Comparison of ENCODE assay signal across 12 cellular contexts in genomic region chr5:132389051-132389331, GRCh38. TPM values are rescaled to one million over a fixed set of nuclear protein-coding genes. Genes with fewer than 3 reads are reported as not detected.
DNase-seq lines count a peak whose midpoint lies in the region; TF ChIP-seq lines count a peak whose summit lies in the region.
"Had no signal": no experiment of that assay in that cellular context is flagged by ENCODE, and none has a peak within 500 bp of the region (broad histone marks: within the 10 kb centered on the region; RNA-seq: fewer than 3 reads in every experiment).

No MANE protein-coding gene starts in this region.

- peaks cover 9% of the 10 kb centered on the region for H3K79me1 ChIP-seq in mesenchymal stem cell (replicated peaks; ENCODE audit: low read length, poor library complexity, severe bottlenecking)

- no peaks in the 10 kb centered on the region for H3K9me3 Mint-ChIP-seq in MCF 10A (ENCODE audit: unreplicated experiment)
- H3K9me3 Mint-ChIP-seq: IgD-negative memory B cell had no signal

- H4K8ac ChIP-seq in mesenchymal stem cell (ENCODE audit: low read length), result peak overlapping the region; percentile 29

- H3K4me1 ChIP-seq in mesenchymal stem cell (ENCODE audit: control insufficient read depth, insufficient read depth, low read depth, low read length), result peaks cover 34% of the 10 kb centered on the region
- peaks cover 60% of the 10 kb centered on the region for H3K4me1 ChIP-seq in stomach smooth muscle (ENCODE audit: control insufficient read depth, insufficient read depth, low read length)

- H3K27me3 Mint-ChIP-seq in MCF 10A (ENCODE audit: insufficient read depth, unreplicated experiment), result no peaks in the 10 kb centered on the region
- H3K27me3 Mint-ChIP-seq: activated CD8-positive, alpha-beta memory T cell treated with anti-CD3 and anti-CD28 coated beads, Interleukin-2, amount 10 ng/mL, durations not matched to agents 7 days and 5 days; IgD-negative memory B cell had no signal

- H3K4me1 Mint-ChIP-seq in MCF 10A (ENCODE audit: insufficient read depth, unreplicated experiment), result peaks cover 56% of the 10 kb centered on the region

- peaks cover 88% of the 10 kb centered on the region for H3K36me3 Mint-ChIP-seq in MCF 10A (ENCODE audit: insufficient read depth, unreplicated experiment)
- H3K36me3 Mint-ChIP-seq: activated CD8-positive, alpha-beta memory T cell treated with anti-CD3 and anti-CD28 coated beads, Interleukin-2, amount 10 ng/mL, durations not matched to agents 7 days and 5 days had no signal

- POLR2A ChIA-PET in MCF 10A (lab: Yijun Ruan, JAX), result interaction anchor here (0.5 to 6.5 kb wide), 24 partner anchors 8 to 602 kb away, joined by 3 to 124 read pairs (median 6); partner anchors contain the start of genes IRF1, RAD50, SLC22A4 and SLC22A5

- H3K4me3 ChIP-seq in mesenchymal stem cell (ENCODE audit: insufficient read depth in 1 of 2, low read depth in 1 of 2, low read length in 2 of 2), result no peak overlapping the region
- no peak overlapping the region for H3K4me3 ChIP-seq in stomach smooth muscle (ENCODE audit: low read length in 2 of 2)

- H3K4me2 ChIP-seq in mesenchymal stem cell (ENCODE audit: low read length, poor library complexity, severe bottlenecking), result no peak overlapping the region

- no peak overlapping the region for H3K23ac ChIP-seq in mesenchymal stem cell (ENCODE audit: low read length in 2 of 2)

- H2BK5ac ChIP-seq in mesenchymal stem cell (ENCODE audit: low read depth, low read length, poor library complexity, severe bottlenecking), result peak overlapping the region; percentile 93

- intact Hi-C loops in MCF 10A (cut with micrococcal nuclease), result loop anchor here (2.0 to 10.0 kb wide), 6 partner anchors 20 to 433 kb away; partner anchors contain the start of genes P4HA2, SLC22A4 and SLC22A5

- H3K27ac Mint-ChIP-seq in MCF 10A (ENCODE audit: low read depth, unreplicated experiment), result peak overlapping the region; percentile 13
- H3K27ac Mint-ChIP-seq: activated CD8-positive, alpha-beta memory T cell treated with anti-CD3 and anti-CD28 coated beads, Interleukin-2, amount 10 ng/mL, durations not matched to agents 7 days and 5 days had no signal

- H3K18ac ChIP-seq in mesenchymal stem cell (ENCODE audit: low read depth in 1 of 2, low read length in 2 of 2), result peak overlapping the region; percentile 55 to 75

- H3K4me3 Mint-ChIP-seq in MCF 10A (ENCODE audit: unreplicated experiment), result no peak overlapping the region
- H3K4me3 Mint-ChIP-seq: activated CD8-positive, alpha-beta memory T cell treated with anti-CD3 and anti-CD28 coated beads, Interleukin-2, amount 10 ng/mL, durations not matched to agents 7 days and 5 days; IgD-negative memory B cell had no signal

- H3K4ac ChIP-seq in mesenchymal stem cell (ENCODE audit: low read depth in 1 of 2, low read length in 2 of 2), result peak overlapping the region; percentile 62 to 64

- peak overlapping the region in 1 of 2 experiments; percentile 9 for H3K14ac ChIP-seq in mesenchymal stem cell (ENCODE audit: low read length in 2 of 2)

- WGBS in mesenchymal stem cell, result 100% methylated on average over 1 of the region's 1 CpG

- H3K27me3 ChIP-seq in mesenchymal stem cell (ENCODE audit: control insufficient read depth in 1 of 2, insufficient read depth in 1 of 2, low read length in 2 of 2), result no peaks in the 10 kb centered on the region
- H3K27me3 ChIP-seq in stomach smooth muscle (ENCODE audit: control insufficient read depth in 1 of 2, insufficient read depth in 2 of 2, low read length in 2 of 2), result no peaks in the 10 kb centered on the region

- CTCF ChIA-PET in MCF 10A (lab: Yijun Ruan, JAX), result interaction anchor here (0.6 to 9.4 kb wide), 11 partner anchors 10 to 422 kb away, joined by 3 to 359 read pairs (median 4); partner anchors contain the start of gene IRF1

- peak overlapping the region; percentile 85 for H2BK15ac ChIP-seq in mesenchymal stem cell (ENCODE audit: low read depth, poor library complexity, severe bottlenecking)

- peak overlapping the region; percentile 99 for H3K27ac ChIP-seq in mesenchymal stem cell (ENCODE audit: low read length, poor library complexity, severe bottlenecking)
- peak overlapping the region; percentile 96 for H3K27ac ChIP-seq in stomach smooth muscle (ENCODE audit: low read length)

- H2AFZ ChIP-seq in mesenchymal stem cell (ENCODE audit: low read depth, low read length), result no peak overlapping the region

- peak overlapping the region; percentile 73 to 95 for H2BK12ac ChIP-seq in mesenchymal stem cell (ENCODE audit: low read length in 2 of 2)

- TF ChIP-seq CTCF in MCF 10A (IDR thresholded peaks at IDR 0.05; ENCODE audit: unreplicated experiment), result no peak

- peaks cover 10 to 36% of the 10 kb centered on the region in 2 experiments for H3K36me3 ChIP-seq in mesenchymal stem cell (ENCODE audit: control insufficient read depth in 1 of 2, insufficient read depth in 2 of 2, low read depth in 1 of 2, low read length in 2 of 2)
- H3K36me3 ChIP-seq in stomach smooth muscle (ENCODE audit: control insufficient read depth in 2 of 2, insufficient read depth in 2 of 2, low read length in 2 of 2), result peaks cover 9 to 12% of the 10 kb centered on the region in 2 donors

- H3K9me3 ChIP-seq in mesenchymal stem cell (ENCODE audit: control insufficient read depth, low read length), result no peaks in the 10 kb centered on the region
- no peaks in the 10 kb centered on the region for H3K9me3 ChIP-seq in stomach smooth muscle (ENCODE audit: control insufficient read depth in 2 of 2, low read length in 2 of 2)

- peak overlapping the region; percentile 97 for H2BK120ac ChIP-seq in mesenchymal stem cell (ENCODE audit: low read depth, low read length)

- peak; percentile 13 for DNase-seq in LHCN-M2 (ENCODE audit: low read depth)
- DNase-seq in MCF 10A (ENCODE audit: unreplicated experiment), result no peak
- DNase-seq in mesenchymal stem cell, result peak; percentile 82
- no peak for DNase-seq in activated CD4-positive, CD25-positive, alpha-beta regulatory T cell treated with anti-CD3 and anti-CD28 coated beads, Interleukin-2, amount 50 U/mL, for 72 hours
- DNase-seq in COLO829 (ENCODE audit: low spot score), result no peak
- DNase-seq in activated CD8-positive, alpha-beta memory T cell treated with anti-CD3 and anti-CD28 coated beads, Interleukin-2, amount 50 U/mL, for 4 hours, result no peak
- DNase-seq in stimulated activated CD4-positive, alpha-beta T cell treated with anti-CD3 and anti-CD28 coated beads, Interleukin-4, amount 100 ng/mL, for 4 hours, result no peak
- DNase-seq: activated CD8-positive, alpha-beta memory T cell treated with anti-CD3 and anti-CD28 coated beads, Interleukin-2, amount 10 ng/mL, durations not matched to agents 7 days and 5 days; H7; NCI-H2029 had no signal

- peak overlapping the region; percentile 73 for H3K9ac ChIP-seq in mesenchymal stem cell (ENCODE audit: low read length)
- H3K9ac ChIP-seq in stomach smooth muscle (ENCODE audit: low read length in 2 of 2), result peak overlapping the region in 1 of 2 donors; percentile 69

- H2AK5ac ChIP-seq in mesenchymal stem cell (ENCODE audit: low read length, severe bottlenecking), result peak overlapping the region; percentile 100

- no TSS peak for BruUV-seq in MCF 10A (replicated peaks; lab: Mats Ljungman, UMichigan)

- peak overlapping the region; percentile 91 for H4K91ac ChIP-seq in mesenchymal stem cell (ENCODE audit: low read length)

RNA-seq across cellular contexts. Expression of gene SLC22A5, which starts 19.5 kb away (rescaled TPM):
- total RNA-seq in LHCN-M2 (2014; rRNA removed) (5.6 and 6.1 TPM in 2 replicates), MCF 10A (2022) (122 and 167 TPM in 2 replicates)
- 8.8 TPM for polyA plus RNA-seq in LHCN-M2 (2012)
- polyA plus RNA-seq in mesenchymal stem cell (2013, experiment 1 of 2), result 1.7 TPM
- 1.7 TPM for polyA plus RNA-seq in mesenchymal stem cell (2013, experiment 2 of 2)

Comparison
In these comparisons a context has a peak if more than half of its experiments do, and no peak if none do; other contexts are left out.
1. DNase-seq: peak in LHCN-M2 (single experiment) and mesenchymal stem cell (single experiment); none in MCF 10A (single experiment), activated CD4-positive, CD25-positive, alpha-beta regulatory T cell treated with anti-CD3 and anti-CD28 coated beads, Interleukin-2, amount 50 U/mL, for 72 hours (single experiment), COLO829 (single experiment), activated CD8-positive, alpha-beta memory T cell treated with anti-CD3 and anti-CD28 coated beads, Interleukin-2, amount 50 U/mL, for 4 hours (single experiment) and stimulated activated CD4-positive, alpha-beta T cell treated with anti-CD3 and anti-CD28 coated beads, Interleukin-4, amount 100 ng/mL, for 4 hours (0 of 2).
2. RNA of gene SLC22A5, which starts 19.5 kb away (total RNA-seq): 122 to 167 TPM in MCF 10A; 5.6 to 6.1 TPM in LHCN-M2; every median in the first group is over 10 times any median in the second.